ENCODE assay signal across 1 cellular context in the genomic region with DNA sequence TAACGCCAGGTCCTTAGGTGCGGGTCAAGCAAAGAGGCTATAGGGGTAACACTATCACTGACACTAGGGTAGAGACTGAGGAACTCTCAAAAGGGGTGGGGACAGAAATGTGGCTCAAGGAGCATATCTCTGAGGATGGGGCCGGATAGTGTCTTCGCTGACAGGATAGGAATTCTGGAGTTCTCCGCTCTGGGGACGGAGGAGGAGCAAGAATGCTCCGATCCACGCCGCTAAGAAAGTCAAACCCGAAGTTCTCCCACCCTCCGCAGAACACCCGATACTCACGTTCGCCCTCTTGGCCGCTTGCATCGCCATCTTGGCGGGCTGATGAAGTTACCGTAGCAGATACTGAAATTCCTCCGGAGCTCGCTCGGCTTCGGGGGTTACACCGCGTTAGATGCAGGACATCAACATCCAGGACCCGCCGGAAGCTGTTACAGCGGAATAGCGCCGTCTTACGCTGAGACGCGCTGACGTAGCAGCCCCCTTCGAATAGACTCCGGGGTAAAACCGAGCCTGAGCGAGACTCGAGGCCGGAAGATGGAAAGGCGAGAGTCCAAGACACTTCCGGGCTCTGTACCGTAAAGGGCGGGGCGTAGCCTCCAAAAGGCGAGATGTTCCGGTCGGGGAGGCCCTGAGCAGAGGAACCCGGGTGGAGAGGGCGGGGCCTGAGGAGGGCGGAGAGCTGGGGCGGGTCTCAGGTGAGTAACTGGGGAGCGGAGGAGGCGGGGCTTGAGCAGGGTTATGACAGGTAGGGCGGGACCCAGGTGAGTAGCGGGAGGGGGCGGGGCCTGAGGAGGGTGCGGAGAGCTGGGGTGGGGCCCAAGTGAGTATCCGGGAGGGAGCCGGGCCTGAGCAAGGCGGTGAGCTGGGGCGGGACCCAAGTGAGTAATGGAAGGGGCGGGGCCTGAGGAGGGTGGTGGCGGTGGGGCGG.
TF ChIP-seq lines count a peak whose summit lies in the region.

A gene with protein sequence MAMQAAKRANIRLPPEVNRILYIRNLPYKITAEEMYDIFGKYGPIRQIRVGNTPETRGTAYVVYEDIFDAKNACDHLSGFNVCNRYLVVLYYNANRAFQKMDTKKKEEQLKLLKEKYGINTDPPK (minus strand): TSS at position 412 of the 934 bp plus-strand sequence. CDS start 97 bp downstream, at position 315.

TF ChIP-seq in K562, 482 proteins besides CTCF, POLR2A, EP300 and RAD21 (continued from another document):
- TF ChIP-seq, protein P1, sequence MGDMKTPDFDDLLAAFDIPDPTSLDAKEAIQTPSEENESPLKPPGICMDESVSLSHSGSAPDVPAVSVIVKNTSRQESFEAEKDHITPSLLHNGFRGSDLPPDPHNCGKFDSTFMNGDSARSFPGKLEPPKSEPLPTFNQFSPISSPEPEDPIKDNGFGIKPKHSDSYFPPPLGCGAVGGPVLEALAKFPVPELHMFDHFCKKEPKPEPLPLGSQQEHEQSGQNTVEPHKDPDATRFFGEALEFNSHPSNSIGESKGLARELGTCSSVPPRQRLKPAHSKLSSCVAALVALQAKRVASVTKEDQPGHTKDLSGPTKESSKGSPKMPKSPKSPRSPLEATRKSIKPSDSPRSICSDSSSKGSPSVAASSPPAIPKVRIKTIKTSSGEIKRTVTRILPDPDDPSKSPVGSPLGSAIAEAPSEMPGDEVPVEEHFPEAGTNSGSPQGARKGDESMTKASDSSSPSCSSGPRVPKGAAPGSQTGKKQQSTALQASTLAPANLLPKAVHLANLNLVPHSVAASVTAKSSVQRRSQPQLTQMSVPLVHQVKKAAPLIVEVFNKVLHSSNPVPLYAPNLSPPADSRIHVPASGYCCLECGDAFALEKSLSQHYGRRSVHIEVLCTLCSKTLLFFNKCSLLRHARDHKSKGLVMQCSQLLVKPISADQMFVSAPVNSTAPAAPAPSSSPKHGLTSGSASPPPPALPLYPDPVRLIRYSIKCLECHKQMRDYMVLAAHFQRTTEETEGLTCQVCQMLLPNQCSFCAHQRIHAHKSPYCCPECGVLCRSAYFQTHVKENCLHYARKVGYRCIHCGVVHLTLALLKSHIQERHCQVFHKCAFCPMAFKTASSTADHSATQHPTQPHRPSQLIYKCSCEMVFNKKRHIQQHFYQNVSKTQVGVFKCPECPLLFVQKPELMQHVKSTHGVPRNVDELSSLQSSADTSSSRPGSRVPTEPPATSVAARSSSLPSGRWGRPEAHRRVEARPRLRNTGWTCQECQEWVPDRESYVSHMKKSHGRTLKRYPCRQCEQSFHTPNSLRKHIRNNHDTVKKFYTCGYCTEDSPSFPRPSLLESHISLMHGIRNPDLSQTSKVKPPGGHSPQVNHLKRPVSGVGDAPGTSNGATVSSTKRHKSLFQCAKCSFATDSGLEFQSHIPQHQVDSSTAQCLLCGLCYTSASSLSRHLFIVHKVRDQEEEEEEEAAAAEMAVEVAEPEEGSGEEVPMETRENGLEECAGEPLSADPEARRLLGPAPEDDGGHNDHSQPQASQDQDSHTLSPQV (IDR thresholded peaks at IDR 0.05) = no peak
- TF ChIP-seq MXI1 (IDR thresholded peaks at IDR 0.05; ENCODE audit: low read depth, low read length) (0 out of 2 replicates have a peak, but pooled peaks have one; percentile 36), RBM22 (IDR thresholded peaks at IDR 0.05; ENCODE audit: low read depth, low read length, poor library complexity, severe bottlenecking) (peak; percentile 23), ZFPM2 (CRISPR knock-in tag; IDR thresholded peaks at IDR 0.05) (no peak), TAF9B (IDR thresholded peaks at IDR 0.05; ENCODE audit: partially characterized antibody) (peak; percentile 85), TEAD2 (tag; IDR thresholded peaks at IDR 0.05) (peak; percentile 39; the same call in 1 of the 2 replicates), SNIP1 (IDR thresholded peaks at IDR 0.05; ENCODE audit: low read depth) (peak; percentile 66; the same call in 1 of the 2 replicates), MEF2D (tag; conservative IDR thresholded peaks at IDR 0.05; ENCODE audit: low read depth) (peak; percentile 45; the same call in 1 of the 2 replicates), ESRRA (IDR thresholded peaks at IDR 0.05; ENCODE audit: borderline replicate concordance, low read depth) (peak; percentile 83), SP1 (CRISPR knock-in tag; IDR thresholded peaks at IDR 0.05) (peak; percentile 97)
- TF ChIP-seq, protein P2, sequence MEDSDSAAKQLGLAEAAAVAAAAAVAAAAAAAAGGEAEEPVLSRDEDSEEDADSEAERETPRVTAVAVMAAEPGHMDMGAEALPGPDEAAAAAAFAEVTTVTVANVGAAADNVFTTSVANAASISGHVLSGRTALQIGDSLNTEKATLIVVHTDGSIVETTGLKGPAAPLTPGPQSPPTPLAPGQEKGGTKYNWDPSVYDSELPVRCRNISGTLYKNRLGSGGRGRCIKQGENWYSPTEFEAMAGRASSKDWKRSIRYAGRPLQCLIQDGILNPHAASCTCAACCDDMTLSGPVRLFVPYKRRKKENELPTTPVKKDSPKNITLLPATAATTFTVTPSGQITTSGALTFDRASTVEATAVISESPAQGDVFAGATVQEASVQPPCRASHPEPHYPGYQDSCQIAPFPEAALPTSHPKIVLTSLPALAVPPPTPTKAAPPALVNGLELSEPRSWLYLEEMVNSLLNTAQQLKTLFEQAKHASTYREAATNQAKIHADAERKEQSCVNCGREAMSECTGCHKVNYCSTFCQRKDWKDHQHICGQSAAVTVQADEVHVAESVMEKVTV (CRISPR knock-in tag; IDR thresholded peaks at IDR 0.05) = no peak
- TF ChIP-seq, protein P3, sequence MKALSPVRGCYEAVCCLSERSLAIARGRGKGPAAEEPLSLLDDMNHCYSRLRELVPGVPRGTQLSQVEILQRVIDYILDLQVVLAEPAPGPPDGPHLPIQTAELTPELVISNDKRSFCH (CRISPR knock-in tag; IDR thresholded peaks at IDR 0.05) = no peak
- TF ChIP-seq, protein P3 (tag; IDR thresholded peaks at IDR 0.05) = 0 out of 2 replicates have a peak, but pooled peaks have one; percentile 52
- TF ChIP-seq, protein P4, sequence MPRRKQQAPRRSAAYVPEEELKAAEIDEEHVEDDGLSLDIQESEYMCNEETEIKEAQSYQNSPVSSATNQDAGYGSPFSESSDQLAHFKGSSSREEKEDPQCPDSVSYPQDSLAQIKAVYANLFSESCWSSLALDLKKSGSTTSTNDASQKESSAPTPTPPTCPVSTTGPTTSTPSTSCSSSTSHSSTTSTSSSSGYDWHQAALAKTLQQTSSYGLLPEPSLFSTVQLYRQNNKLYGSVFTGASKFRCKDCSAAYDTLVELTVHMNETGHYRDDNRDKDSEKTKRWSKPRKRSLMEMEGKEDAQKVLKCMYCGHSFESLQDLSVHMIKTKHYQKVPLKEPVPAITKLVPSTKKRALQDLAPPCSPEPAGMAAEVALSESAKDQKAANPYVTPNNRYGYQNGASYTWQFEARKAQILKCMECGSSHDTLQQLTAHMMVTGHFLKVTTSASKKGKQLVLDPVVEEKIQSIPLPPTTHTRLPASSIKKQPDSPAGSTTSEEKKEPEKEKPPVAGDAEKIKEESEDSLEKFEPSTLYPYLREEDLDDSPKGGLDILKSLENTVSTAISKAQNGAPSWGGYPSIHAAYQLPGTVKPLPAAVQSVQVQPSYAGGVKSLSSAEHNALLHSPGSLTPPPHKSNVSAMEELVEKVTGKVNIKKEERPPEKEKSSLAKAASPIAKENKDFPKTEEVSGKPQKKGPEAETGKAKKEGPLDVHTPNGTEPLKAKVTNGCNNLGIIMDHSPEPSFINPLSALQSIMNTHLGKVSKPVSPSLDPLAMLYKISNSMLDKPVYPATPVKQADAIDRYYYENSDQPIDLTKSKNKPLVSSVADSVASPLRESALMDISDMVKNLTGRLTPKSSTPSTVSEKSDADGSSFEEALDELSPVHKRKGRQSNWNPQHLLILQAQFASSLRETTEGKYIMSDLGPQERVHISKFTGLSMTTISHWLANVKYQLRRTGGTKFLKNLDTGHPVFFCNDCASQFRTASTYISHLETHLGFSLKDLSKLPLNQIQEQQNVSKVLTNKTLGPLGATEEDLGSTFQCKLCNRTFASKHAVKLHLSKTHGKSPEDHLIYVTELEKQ (CRISPR knock-in tag; IDR thresholded peaks at IDR 0.05) = no peak
- TF ChIP-seq, protein P5, sequence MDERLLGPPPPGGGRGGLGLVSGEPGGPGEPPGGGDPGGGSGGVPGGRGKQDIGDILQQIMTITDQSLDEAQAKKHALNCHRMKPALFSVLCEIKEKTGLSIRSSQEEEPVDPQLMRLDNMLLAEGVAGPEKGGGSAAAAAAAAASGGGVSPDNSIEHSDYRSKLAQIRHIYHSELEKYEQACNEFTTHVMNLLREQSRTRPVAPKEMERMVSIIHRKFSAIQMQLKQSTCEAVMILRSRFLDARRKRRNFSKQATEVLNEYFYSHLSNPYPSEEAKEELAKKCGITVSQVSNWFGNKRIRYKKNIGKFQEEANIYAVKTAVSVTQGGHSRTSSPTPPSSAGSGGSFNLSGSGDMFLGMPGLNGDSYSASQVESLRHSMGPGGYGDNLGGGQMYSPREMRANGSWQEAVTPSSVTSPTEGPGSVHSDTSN (CRISPR knock-in tag; IDR thresholded peaks at IDR 0.05; ENCODE audit: low read depth) = no peak
- TF ChIP-seq, protein P5 (tag; conservative IDR thresholded peaks at IDR 0.05; ENCODE audit: low read depth) = peak; percentile 45; the same call in 1 of the 2 replicates
- TF ChIP-seq, protein P6, sequence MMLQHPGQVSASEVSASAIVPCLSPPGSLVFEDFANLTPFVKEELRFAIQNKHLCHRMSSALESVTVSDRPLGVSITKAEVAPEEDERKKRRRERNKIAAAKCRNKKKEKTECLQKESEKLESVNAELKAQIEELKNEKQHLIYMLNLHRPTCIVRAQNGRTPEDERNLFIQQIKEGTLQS (IDR thresholded peaks at IDR 0.05) = peak; percentile 39; the same call in 1 of the 2 replicates
- TF ChIP-seq, protein P6 (CRISPR knock-in tag; conservative IDR thresholded peaks at IDR 0.05) = no peak
- TF ChIP-seq, protein P7, sequence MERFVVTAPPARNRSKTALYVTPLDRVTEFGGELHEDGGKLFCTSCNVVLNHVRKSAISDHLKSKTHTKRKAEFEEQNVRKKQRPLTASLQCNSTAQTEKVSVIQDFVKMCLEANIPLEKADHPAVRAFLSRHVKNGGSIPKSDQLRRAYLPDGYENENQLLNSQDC (CRISPR knock-in tag; IDR thresholded peaks at IDR 0.05) = no peak
